ENCODE assay signal across 8 cellular contexts in the genomic region with DNA sequence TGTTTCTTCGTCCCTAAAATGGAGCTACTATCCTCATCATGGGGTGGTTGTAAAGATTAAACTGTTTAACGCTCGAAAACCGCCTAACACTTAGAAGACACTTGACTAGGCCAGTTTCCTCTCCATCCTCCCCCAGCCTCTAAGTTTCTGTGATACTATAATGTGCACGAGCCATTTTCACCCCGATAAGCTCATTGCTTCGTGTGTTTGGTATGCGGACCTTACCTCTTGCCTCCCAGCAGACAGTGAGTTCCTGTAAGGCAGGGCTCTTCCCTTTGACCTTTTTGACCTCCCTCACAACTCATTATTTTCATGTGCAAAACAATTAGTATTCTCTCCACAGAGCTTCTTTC. TPM values are rescaled to one million over a fixed set of nuclear protein-coding genes. Genes with fewer than 3 reads are reported as not detected.
DNase-seq lines count a peak whose midpoint lies in the region; ATAC-seq and TF ChIP-seq lines count a peak whose summit lies in the region.

No MANE protein-coding gene starts in this region.

- no peak for TF ChIP-seq CTCF in kidney epithelial cell (IDR thresholded peaks at IDR 0.05; ENCODE audit: insufficient read depth, low read length, poor library complexity, severe bottlenecking)
- TF ChIP-seq CTCF in thyroid gland (IDR thresholded peaks at IDR 0.05) = no peak

- DNase-seq in DMS114 treated with DMSO at 0.1 percent for 48 hours (lab: John Stamatoyannopoulos, UW; ENCODE audit: unreplicated experiment) (peak; percentile 50), kidney epithelial cell (ENCODE audit: low read depth) (no peak), thyroid gland (no peak), mucosa of gallbladder (ENCODE audit: low spot score) (no peak)
- no peak for DNase-seq in activated naive CD8-positive, alpha-beta T cell treated with anti-CD3 and anti-CD28 coated beads, Interleukin-2, amount 10 ng/mL, durations not matched to agents 7 days and 5 days

- H3K27me3 ChIP-seq in kidney epithelial cell (ENCODE audit: control insufficient read depth, insufficient read depth, low read length) = no peaks in the 10 kb centered on the region
- H3K27me3 ChIP-seq in thyroid gland = no peaks in the 10 kb centered on the region

- 11 to 23% methylated on average over 8 of the region's 8 CpGs for WGBS in thyroid gland, 2 donors

- TF ChIP-seq POLR2A in thyroid gland (IDR thresholded peaks at IDR 0.05) = no peak

- H3K27ac Mint-ChIP-seq in activated naive CD8-positive, alpha-beta T cell treated with anti-CD3 and anti-CD28 coated beads, Interleukin-2, amount 10 ng/mL, durations not matched to agents 7 days and 5 days = peak overlapping the region; percentile 72

- H3K9me3 Mint-ChIP-seq in activated naive CD8-positive, alpha-beta T cell treated with anti-CD3 and anti-CD28 coated beads, Interleukin-2, amount 10 ng/mL, durations not matched to agents 7 days and 5 days = no peaks in the 10 kb centered on the region

- H3K27ac ChIP-seq in thyroid gland = peak overlapping the region in 2 of 3 donors; percentile 65 to 84

- POLR2A ChIA-PET in activated naive CD8-positive, alpha-beta T cell treated with anti-CD3 and anti-CD28 coated beads, Interleukin-2, amount 10 ng/mL, durations not matched to agents 7 days and 5 days (lab: Charles Lee) = interaction anchor here (1.0 to 1.6 kb wide), 3 partner anchors 24 to 93 kb away, joined by 3 to 7 read pairs (median 6); a partner anchor contains a TSS

- intact Hi-C loops in thyroid gland (cut with DNase I) = loop anchor here (10.0 kb wide), 1 partner anchor 100 kb away; no protein-coding TSS in a partner anchor

- H3K36me3 ChIP-seq in kidney epithelial cell (ENCODE audit: control insufficient read depth, insufficient read depth, low read length) = no peaks in the 10 kb centered on the region
- no peaks in the 10 kb centered on the region for H3K36me3 ChIP-seq in thyroid gland

- H3K4me1 Mint-ChIP-seq in activated naive CD8-positive, alpha-beta T cell treated with anti-CD3 and anti-CD28 coated beads, Interleukin-2, amount 10 ng/mL, durations not matched to agents 7 days and 5 days = peaks cover 30% of the 10 kb centered on the region

- peak overlapping the region; percentile 86 for H3K4me3 Mint-ChIP-seq in activated naive CD8-positive, alpha-beta T cell treated with anti-CD3 and anti-CD28 coated beads, Interleukin-2, amount 10 ng/mL, durations not matched to agents 7 days and 5 days

- H3K4me1 ChIP-seq in thyroid gland = peaks cover 14 to 15% of the 10 kb centered on the region in 2 donors

- ATAC-seq in HG03025 (IDR thresholded peaks at IDR 0.05; ENCODE audit: low FRiP score, unreplicated experiment) (peak; percentile 16), GM18868 (IDR thresholded peaks at IDR 0.05; ENCODE audit: unreplicated experiment) (no peak), GM21786 (IDR thresholded peaks at IDR 0.05; ENCODE audit: unreplicated experiment) (no peak)
- ATAC-seq in activated naive CD8-positive, alpha-beta T cell treated with anti-CD3 and anti-CD28 coated beads, Interleukin-2, amount 10 ng/mL, durations not matched to agents 7 days and 5 days (ENCODE audit: low read depth) = no peak

- no peaks in the 10 kb centered on the region for H3K9me3 ChIP-seq in thyroid gland

- H3K4me3 ChIP-seq in kidney epithelial cell (ENCODE audit: low read depth, low read length) = peak overlapping the region; percentile 77
- H3K4me3 ChIP-seq in thyroid gland (replicated peaks in 1 of 3) = peak overlapping the region in 2 of 3 donors; percentile 27 to 66

- H3K36me3 Mint-ChIP-seq in activated naive CD8-positive, alpha-beta T cell treated with anti-CD3 and anti-CD28 coated beads, Interleukin-2, amount 10 ng/mL, durations not matched to agents 7 days and 5 days = no peaks in the 10 kb centered on the region

- H3K27me3 Mint-ChIP-seq in activated naive CD8-positive, alpha-beta T cell treated with anti-CD3 and anti-CD28 coated beads, Interleukin-2, amount 10 ng/mL, durations not matched to agents 7 days and 5 days = peaks cover 9% of the 10 kb centered on the region

RNA-seq across cellular contexts. Expression of a gene that starts 0.5 kb away (rescaled TPM):
- 1 to 10 TPM; 9.0 TPM for total RNA-seq in activated naive CD8-positive, alpha-beta T cell treated with anti-CD3 and anti-CD28 coated beads, Interleukin-2, amount 10 ng/mL, durations not matched to agents 7 days and 5 days
- total RNA-seq in kidney epithelial cell (23.5 and 23.6 TPM in 2 replicates), thyroid gland (10 to 100 TPM; 16.5 to 26.6 (median 20.6) TPM), mucosa of gallbladder (9.6 TPM)
